ENCODE assay signal across 8 cellular contexts in the genomic region with DNA sequence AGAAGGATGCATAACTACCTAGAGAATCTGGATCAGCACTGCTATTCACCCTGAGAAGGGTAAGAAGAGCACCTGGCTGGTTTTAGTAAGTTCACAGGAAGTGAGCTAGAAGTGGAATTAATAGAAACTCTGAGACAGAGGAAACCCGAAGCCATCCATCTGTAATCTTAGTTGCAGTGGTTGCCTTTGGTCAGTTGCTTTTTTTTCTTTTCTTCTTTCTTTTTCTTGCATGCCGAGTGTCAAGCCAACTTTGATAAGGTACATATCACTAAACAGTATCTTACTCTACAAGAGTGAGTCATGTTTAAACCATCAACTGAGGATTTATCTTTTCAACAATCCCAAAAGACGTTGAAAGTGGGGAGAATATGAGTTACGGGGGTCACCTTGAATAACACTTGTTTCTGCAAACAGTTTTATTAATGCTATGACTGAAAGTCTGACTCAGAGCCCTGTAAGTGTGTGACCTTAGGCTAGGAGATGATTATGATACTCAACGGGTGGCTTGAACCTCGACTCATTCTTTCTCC. TPM values are rescaled to one million over a fixed set of nuclear protein-coding genes. Genes with fewer than 3 reads are reported as not detected.
DNase-seq lines count a peak whose midpoint lies in the region; ATAC-seq and TF ChIP-seq lines count a peak whose summit lies in the region.

No MANE protein-coding gene starts in this region.

- BruUV-seq in A673 (replicated peaks; lab: Mats Ljungman, UMichigan): no TSS peak

- no peaks in the 10 kb centered on the region for H3K36me3 ChIP-seq in A673 (ENCODE audit: insufficient read depth, low read length, poor library complexity, severe bottlenecking)

- ATAC-seq in GM21390 (IDR thresholded peaks at IDR 0.05; ENCODE audit: unreplicated experiment) (peak; percentile 77), HG03521 (IDR thresholded peaks at IDR 0.05; ENCODE audit: unreplicated experiment) (peak; percentile 77)

- no peaks in the 10 kb centered on the region for H3K9me3 ChIP-seq in A673 (ENCODE audit: low read depth, low read length, poor library complexity, severe bottlenecking)

- intact Hi-C loops in A673 (cut with micrococcal nuclease; ENCODE audit: unreplicated experiment): no loop called here

- DNase-seq in epithelial cell of esophagus (ENCODE audit: low read depth) (peak; percentile 25), NK-92 (lab: John Stamatoyannopoulos, UW; ENCODE audit: unreplicated experiment) (no peak), A673 (ENCODE audit: low spot score) (no peak)
- no peak for DNase-seq in stimulated activated CD8-positive, alpha-beta memory T cell treated with anti-CD3 and anti-CD28 coated beads, Interleukin-4, amount 100 ng/mL, for 48 hours
- no peak for DNase-seq in activated CD4-positive, alpha-beta T cell treated with anti-CD3 and anti-CD28 coated beads for 1 hour

- H3K27me3 ChIP-seq in A673 (replicated peaks; ENCODE audit: insufficient read depth, low read depth, low read length, poor library complexity): no peaks in the 10 kb centered on the region

- no peak overlapping the region for H3K27ac ChIP-seq in A673 (ENCODE audit: low read depth, low read length, poor library complexity, severe bottlenecking)

- POLR2A ChIA-PET in A673 (lab: Charles Lee; ENCODE audit: low non-redundant PET): no interaction called here

- CTCF ChIA-PET in A673 (lab: Charles Lee): no interaction called here

- no peaks in the 10 kb centered on the region for H3K4me1 ChIP-seq in A673 (ENCODE audit: insufficient read depth, low read length, poor library complexity, severe bottlenecking)

- peak overlapping the region; percentile 41; the same call in 1 of the 2 replicates for H3K4me3 ChIP-seq in GM08714 (ENCODE audit: low read length)
- H3K4me3 ChIP-seq in epithelial cell of esophagus (ENCODE audit: low read length): no peak overlapping the region
- H3K4me3 ChIP-seq in A673 (ENCODE audit: low read depth, low read length, poor library complexity, severe bottlenecking): no peak overlapping the region

- TF ChIP-seq CTCF in epithelial cell of esophagus (IDR thresholded peaks at IDR 0.05; ENCODE audit: insufficient read depth, low read depth, low read length, missing control alignments) (no peak), A673 (conservative IDR thresholded peaks at IDR 0.05; ENCODE audit: low read depth, low read length) (no peak)

RNA-seq across cellular contexts. Expression of a gene that starts 26.7 kb away (rescaled TPM):
- 46.0 and 47.4 TPM in 2 replicates for total RNA-seq in A673 (2021)
